ENCODE assay signal across 1 cellular context in genomic region chr17:35981908-35982330, GRCh38.
TF ChIP-seq lines count a peak whose summit lies in the region.

No MANE protein-coding gene starts in this region.

TF ChIP-seq in H1, 55 proteins besides CTCF, POLR2A, EP300 and RAD21:
- TF ChIP-seq POLR2AphosphoS5 (IDR thresholded peaks at IDR 0.05; ENCODE audit: low read depth, low read length), result no peak
- no peak for TF ChIP-seq SIX5 (IDR thresholded peaks at IDR 0.05; ENCODE audit: low read depth, low read length)
- no peak for TF ChIP-seq SP1 (IDR thresholded peaks at IDR 0.05; ENCODE audit: low read depth, low read length)
- TF ChIP-seq SP2 (IDR thresholded peaks at IDR 0.05; ENCODE audit: low read length), result no peak
- TF ChIP-seq HDAC2 (IDR thresholded peaks at IDR 0.05; ENCODE audit: borderline replicate concordance in 1 of 2, low read depth in 2 of 2, low read length in 2 of 2), result no peak
- no peak for TF ChIP-seq SRF (IDR thresholded peaks at IDR 0.05; ENCODE audit: low read depth, low read length)
- no peak for TF ChIP-seq CBX8 (IDR thresholded peaks at IDR 0.05; ENCODE audit: borderline replicate concordance, low read depth, low read length)
- TF ChIP-seq GTF2F1 (IDR thresholded peaks at IDR 0.05; ENCODE audit: borderline replicate concordance, low read depth, low read length), result no peak
- TF ChIP-seq NANOG (IDR thresholded peaks at IDR 0.05; ENCODE audit: insufficient read depth, low read depth, low read length, poor library complexity, severe bottlenecking), result no peak
- TF ChIP-seq JUN (IDR thresholded peaks at IDR 0.05; ENCODE audit: low read depth, low read length), result no peak
- no peak for TF ChIP-seq CHD1 (IDR thresholded peaks at IDR 0.05; ENCODE audit: low read depth, low read length)
